In genomic region chr15:67838789-67839332, GRCh38 we compare ENCODE assay signal across 8 cellular contexts. TPM values are rescaled to one million over a fixed set of nuclear protein-coding genes. Genes with fewer than 3 reads are reported as not detected.
DNase-seq lines count a peak whose midpoint lies in the region; ATAC-seq and TF ChIP-seq lines count a peak whose summit lies in the region.

No MANE protein-coding gene starts in this region.

- peaks cover 21% of the 10 kb centered on the region for H4K20me1 ChIP-seq in BLaER1

- H4K91ac ChIP-seq in neuronal stem cell (ENCODE audit: low read depth, low read length, poor library complexity) = no peak overlapping the region

- H2AK5ac ChIP-seq in neuronal stem cell (ENCODE audit: low read depth, low read length) = no peak overlapping the region

- peaks cover 53% of the 10 kb centered on the region for H3K27me3 ChIP-seq in BLaER1
- H3K27me3 ChIP-seq in HUES48 (ENCODE audit: control insufficient read depth, insufficient read depth, low read length) = peaks cover 67% of the 10 kb centered on the region
- peaks cover 18 to 53% (median 39%) of the 10 kb centered on the region in 3 experiments for H3K27me3 ChIP-seq in neuronal stem cell (ENCODE audit: control insufficient read depth in 3 of 3, insufficient read depth in 3 of 3, low read depth in 1 of 3, low read length in 3 of 3)

- no peak overlapping the region for H3K23ac ChIP-seq in neuronal stem cell (ENCODE audit: low read depth, low read length, poor library complexity)

- no peaks in the 10 kb centered on the region for H3K9me3 Mint-ChIP-seq in WTC11

- H3K79me1 ChIP-seq in neuronal stem cell (ENCODE audit: low read depth, low read length) = no peaks in the 10 kb centered on the region

- peak overlapping the region; percentile 90 for H3K4me3 Mint-ChIP-seq in WTC11

- H3K18ac ChIP-seq in neuronal stem cell (ENCODE audit: low read length) = no peak overlapping the region

- no peaks in the 10 kb centered on the region for H3K9me3 ChIP-seq in BLaER1
- H3K9me3 ChIP-seq in HUES48 (ENCODE audit: control insufficient read depth, insufficient read depth, low read length) = no peaks in the 10 kb centered on the region
- no peaks in the 10 kb centered on the region for H3K9me3 ChIP-seq in neuronal stem cell (replicated peaks in 1 of 2; ENCODE audit: control insufficient read depth in 2 of 2, insufficient read depth in 1 of 2, low read depth in 1 of 2, low read length in 2 of 2)

- no peak overlapping the region for H3K14ac ChIP-seq in neuronal stem cell (ENCODE audit: low read length)

- ATAC-seq in WTC11 (peak; percentile 49), HG02970 (IDR thresholded peaks at IDR 0.05; ENCODE audit: low FRiP score, unreplicated experiment) (no peak)

- POLR2A ChIA-PET in WTC11 (lab: Charles Lee) = no interaction called here

- H4K8ac ChIP-seq in neuronal stem cell (ENCODE audit: low read depth, low read length) = no peak overlapping the region

- peak overlapping the region; percentile 94 for H2AFZ ChIP-seq in neuronal stem cell (ENCODE audit: low read length)

- H2BK15ac ChIP-seq in neuronal stem cell (ENCODE audit: low read length) = no peak overlapping the region

- no peak overlapping the region for H2BK5ac ChIP-seq in neuronal stem cell (ENCODE audit: low read length)

- no CpG with 5 or more reads among the region's 25 CpGs for WGBS in neuronal stem cell (ENCODE audit: extremely low coverage in 2 of 2, insufficient read length in 2 of 2, insufficient replicate concordance in 1 of 2), 2 donors

- no peak for TF ChIP-seq CTCF in WTC11 (IDR thresholded peaks at IDR 0.05)

- peaks cover 70% of the 10 kb centered on the region for H3K27me3 Mint-ChIP-seq in WTC11 (ENCODE audit: low read depth)

- H3K4ac ChIP-seq in neuronal stem cell (ENCODE audit: low read length) = no peak overlapping the region

- H2BK12ac ChIP-seq in neuronal stem cell (ENCODE audit: low read length) = no peak overlapping the region

- H3K9ac ChIP-seq in BLaER1 = peak overlapping the region; percentile 91
- H3K9ac ChIP-seq in HUES48 (ENCODE audit: low read depth, low read length) = no peak overlapping the region
- H3K9ac ChIP-seq in neuronal stem cell (ENCODE audit: low read depth, low read length, poor library complexity) = no peak overlapping the region

- H3K4me3 ChIP-seq in BLaER1 = peak overlapping the region; percentile 84
- H3K4me3 ChIP-seq in HUES48 (ENCODE audit: low read depth, low read length) = peak overlapping the region; percentile 88
- H3K4me3 ChIP-seq in neuronal stem cell (ENCODE audit: low read length in 2 of 2) = peak overlapping the region; percentile 43 to 90

- peak overlapping the region; percentile 87 for H3K4me2 ChIP-seq in BLaER1
- peak overlapping the region; percentile 75 for H3K4me2 ChIP-seq in neuronal stem cell (ENCODE audit: insufficient read depth, low read length, poor library complexity, severe bottlenecking)

- peaks cover 2% of the 10 kb centered on the region; the same call in 1 of the 2 replicates for H3K36me3 Mint-ChIP-seq in WTC11

- no peak overlapping the region for H3K27ac Mint-ChIP-seq in WTC11

- peak; percentile 83 for DNase-seq in WTC11 (ENCODE audit: low spot score)
- peak; percentile 65 for DNase-seq in globus pallidus (ENCODE audit: low spot score)
- DNase-seq in neuronal stem cell (ENCODE audit: low spot score) = no peak
- DNase-seq in NCI-H2171 (lab: John Stamatoyannopoulos, UW) = no peak
- no peak for DNase-seq in stimulated activated CD8-positive, alpha-beta memory T cell treated with anti-CD3 and anti-CD28 coated beads, Interleukin-4, amount 100 ng/mL, for 48 hours

- no peak overlapping the region for H2BK120ac ChIP-seq in neuronal stem cell (ENCODE audit: low read depth, low read length)

- H3K36me3 ChIP-seq in BLaER1 (no peaks in the 10 kb centered on the region), HUES48 (ENCODE audit: control insufficient read depth, insufficient read depth, low read length) (no peaks in the 10 kb centered on the region), neuronal stem cell (replicated peaks in 1 of 2; ENCODE audit: control insufficient read depth in 2 of 2, insufficient read depth in 2 of 2, low read length in 2 of 2) (no peaks in the 10 kb centered on the region)

- H3K4me1 ChIP-seq in BLaER1 (peaks cover 61% of the 10 kb centered on the region), HUES48 (ENCODE audit: control insufficient read depth, insufficient read depth, low read length) (peaks cover 45% of the 10 kb centered on the region), neuronal stem cell (ENCODE audit: control insufficient read depth in 2 of 2, insufficient read depth in 1 of 2, low read depth in 1 of 2, low read length in 2 of 2) (peaks cover 14 to 24% of the 10 kb centered on the region in 2 donors)

- peaks cover 55% of the 10 kb centered on the region for H3K4me1 Mint-ChIP-seq in WTC11

- CTCF ChIA-PET in WTC11 (lab: Charles Lee) = interaction anchor here (0.5 to 1.2 kb wide), 6 partner anchors 14 to 382 kb away, joined by 3 to 6 read pairs (median 4); no protein-coding TSS in a partner anchor

- H3K27ac ChIP-seq in BLaER1 = no peak overlapping the region
- no peak overlapping the region for H3K27ac ChIP-seq in HUES48 (ENCODE audit: low read depth, low read length)
- H3K27ac ChIP-seq in neuronal stem cell (replicated peaks; ENCODE audit: low read length) = no peak overlapping the region

TF ChIP-seq in WTC11, 78 proteins besides CTCF, POLR2A, EP300 and RAD21:
- TF ChIP-seq GABPB1 (CRISPR knock-in tag; IDR thresholded peaks at IDR 0.05) (peak; percentile 53; the same call in 1 of the 2 replicates), ZNF232 (CRISPR knock-in tag; IDR thresholded peaks at IDR 0.05) (0 out of 2 replicates have a peak, but pooled peaks have one; percentile 22), ZNF671 (CRISPR knock-in tag; IDR thresholded peaks at IDR 0.05) (no peak), MAX (CRISPR knock-in tag; IDR thresholded peaks at IDR 0.05) (peak; percentile 67; the same call in 1 of the 2 replicates), TEAD4 (CRISPR knock-in tag; IDR thresholded peaks at IDR 0.05) (no peak), IRF2 (CRISPR knock-in tag; IDR thresholded peaks at IDR 0.05; ENCODE audit: borderline replicate concordance, low read depth) (no peak), HMGXB4 (CRISPR knock-in tag; IDR thresholded peaks at IDR 0.05) (0 out of 2 replicates have a peak, but pooled peaks have one; percentile 35), ZNF423 (CRISPR knock-in tag; IDR thresholded peaks at IDR 0.05) (peak; percentile 74; the same call in 1 of the 2 replicates), GTF2I (CRISPR knock-in tag; conservative IDR thresholded peaks at IDR 0.05) (no peak), STAT6 (CRISPR knock-in tag; conservative IDR thresholded peaks at IDR 0.05; ENCODE audit: low read depth) (no peak), ATF1 (CRISPR knock-in tag; IDR thresholded peaks at IDR 0.05) (no peak), SP1 (CRISPR knock-in tag; conservative IDR thresholded peaks at IDR 0.05) (no peak), USF2 (CRISPR knock-in tag; IDR thresholded peaks at IDR 0.05) (peak; percentile 14; the same call in 1 of the 2 replicates)

RNA-seq across cellular contexts. Expression of gene RNU6-1, which starts 1.0 kb away (rescaled TPM):
- not detected in 3 replicates for total RNA-seq in WTC11 (2021)
- not detected for polyA plus RNA-seq in neuronal stem cell (2013, experiment 1 of 2)
- polyA plus RNA-seq in neuronal stem cell (2013, experiment 2 of 2) = not detected

RNA-seq across cellular contexts. Expression of gene SKOR1, which starts 13.6 kb away (rescaled TPM):
- total RNA-seq in WTC11 (2021) = 0.09 to 0.22 TPM (median 0.11 TPM) in 3 replicates
- 0.24 TPM for polyA plus RNA-seq in neuronal stem cell (2013, experiment 1 of 2)
- polyA plus RNA-seq in neuronal stem cell (2013, experiment 2 of 2) = 0.21 TPM

Comparison
In these comparisons a context has a peak if more than half of its experiments do, and no peak if none do; other contexts are left out.
1. DNase-seq: peak in WTC11 (single experiment) and globus pallidus (single experiment); none in neuronal stem cell (single experiment), NCI-H2171 (single experiment) and stimulated activated CD8-positive, alpha-beta memory T cell treated with anti-CD3 and anti-CD28 coated beads, Interleukin-4, amount 100 ng/mL, for 48 hours (single experiment).
2. Peak in every context shown above with its lines, with median percentiles within 50 percentile points of each other: H3K4me3 ChIP-seq.